16 cellular contexts compared by ENCODE assay signal in genomic region chr7:16921151-16921550, GRCh38. TPM values are rescaled to one million over a fixed set of nuclear protein-coding genes. Genes with fewer than 3 reads are reported as not detected.
"Had no signal": no experiment of that assay in that cellular context is flagged by ENCODE, and none has a peak within 500 bp of the region (broad histone marks: within the 10 kb centered on the region; RNA-seq: fewer than 3 reads in every experiment).

No MANE protein-coding gene starts in this region.

- H3K4me3 Mint-ChIP-seq: activated CD4-positive, alpha-beta T cell treated with anti-CD3 and anti-CD28 coated beads, Interleukin-2, amount 10 ng/mL, durations not matched to agents 24 days and 14 days; dendritic cell treated with granulocyte-macrophage colony-stimulating factor and Interleukin-4, amounts not matched to agents 40 ng/mL and 50 ng/mL, for 4 days; effector memory CD8-positive, alpha-beta T cell; memory B cell had no signal

- H3K4me1 ChIP-seq: tibial artery had no signal

- ATAC-seq: effector memory CD8-positive, alpha-beta T cell; left cardiac atrium had no signal

- H3K36me3 Mint-ChIP-seq: memory B cell had no signal

- H3K36me3 ChIP-seq: tibial artery, WERI-Rb-1 had no signal

- H3K27me3 ChIP-seq: body of pancreas, tibial artery had no signal

- H3K9me3 Mint-ChIP-seq: activated CD4-positive, alpha-beta T cell treated with anti-CD3 and anti-CD28 coated beads, Interleukin-2, amount 10 ng/mL, durations not matched to agents 24 days and 14 days; activated T-helper 2 cell treated with anti-CD3 and anti-CD28 coated beads, Interferon-gamma antibody, Interleukin-2, Interleukin-4, amounts not matched to agents 10 μg/mL and 5 μg/mL and 100 μg/mL, durations not matched to agents 14 hours and 24 hours and 36 hours; dendritic cell treated with granulocyte-macrophage colony-stimulating factor and Interleukin-4, amounts not matched to agents 40 ng/mL and 50 ng/mL, for 4 days; effector memory CD8-positive, alpha-beta T cell; memory B cell had no signal

- H3K27ac Mint-ChIP-seq: activated CD4-positive, alpha-beta T cell treated with anti-CD3 and anti-CD28 coated beads, Interleukin-2, amount 10 ng/mL, durations not matched to agents 24 days and 14 days; activated T-helper 2 cell treated with anti-CD3 and anti-CD28 coated beads, Interferon-gamma antibody, Interleukin-2, Interleukin-4, amounts not matched to agents 10 μg/mL and 5 μg/mL and 100 μg/mL, durations not matched to agents 14 hours and 24 hours and 36 hours; dendritic cell treated with granulocyte-macrophage colony-stimulating factor and Interleukin-4, amounts not matched to agents 40 ng/mL and 50 ng/mL, for 4 days; effector memory CD8-positive, alpha-beta T cell; memory B cell had no signal

- H3K27ac ChIP-seq: tibial artery, WERI-Rb-1 had no signal

- H3K4me3 ChIP-seq: body of pancreas, tibial artery had no signal

- DNase-seq: activated CD4-positive, alpha-beta T cell treated with anti-CD3 and anti-CD28 coated beads, Interleukin-2, amount 10 ng/mL, durations not matched to agents 24 days and 14 days; activated CD8-positive, alpha-beta memory T cell treated with anti-CD3 and anti-CD28 coated beads for 24 hours; activated naive CD4-positive, alpha-beta T cell treated with anti-CD3 and anti-CD28 coated beads, Interleukin-2, amount 50 U/mL, for 16 hours; amniotic stem cell; central memory CD4-positive, alpha-beta T cell; effector memory CD8-positive, alpha-beta T cell; left cardiac atrium; T-helper 1 cell; tibial artery; WERI-Rb-1 had no signal

- H3K9me3 ChIP-seq: body of pancreas, tibial artery had no signal

- H3K27me3 Mint-ChIP-seq: activated CD4-positive, alpha-beta T cell treated with anti-CD3 and anti-CD28 coated beads, Interleukin-2, amount 10 ng/mL, durations not matched to agents 24 days and 14 days; dendritic cell treated with granulocyte-macrophage colony-stimulating factor and Interleukin-4, amounts not matched to agents 40 ng/mL and 50 ng/mL, for 4 days; effector memory CD8-positive, alpha-beta T cell; memory B cell had no signal

RNA-seq across cellular contexts. Expression of gene AGR3, which starts 39.4 kb away (rescaled TPM):
- total RNA-seq: activated CD4-positive, alpha-beta T cell treated with anti-CD3 and anti-CD28 coated beads, Interleukin-2, amount 10 ng/mL, durations not matched to agents 24 days and 14 days; activated T-helper 2 cell treated with anti-CD3 and anti-CD28 coated beads, Interferon-gamma antibody, Interleukin-2, Interleukin-4, amounts not matched to agents 10 μg/mL and 5 μg/mL and 100 μg/mL, durations not matched to agents 14 hours and 24 hours and 36 hours; epithelial cell of proximal tubule; left cardiac atrium; skeletal muscle tissue had no signal
